ENCODE assay signal across 8 cellular contexts in genomic region chr14:24365600-24366374, GRCh38. TPM values are rescaled to one million over a fixed set of nuclear protein-coding genes. Genes with fewer than 3 reads are reported as not detected.
A peak's percentile ranks its signal among the peaks of the same experiment; 100 is the strongest.
DNase-seq lines count a peak whose midpoint lies in the region; ATAC-seq and TF ChIP-seq lines count a peak whose summit lies in the region.

No MANE protein-coding gene starts in this region.

- peak; percentile 40 for TF ChIP-seq CTCF in DND-41 (IDR thresholded peaks at IDR 0.05; ENCODE audit: borderline replicate concordance, extremely low read depth, low read length, poor library complexity, severe bottlenecking)

- H3K27ac Mint-ChIP-seq in activated CD4-positive, alpha-beta T cell treated with anti-CD3 and anti-CD28 coated beads for 36 hours = no peak overlapping the region

- peaks cover 57% of the 10 kb centered on the region for H3K27me3 ChIP-seq in DND-41 (ENCODE audit: insufficient read depth, low read length, poor library complexity)

- no peaks in the 10 kb centered on the region for H3K9me3 ChIP-seq in DND-41 (ENCODE audit: insufficient read depth, low read length, severe bottlenecking)

- H3K36me3 Mint-ChIP-seq in activated CD4-positive, alpha-beta T cell treated with anti-CD3 and anti-CD28 coated beads for 36 hours (ENCODE audit: low read depth) = no peaks in the 10 kb centered on the region

- peak overlapping the region; percentile 65 for H3K4me3 Mint-ChIP-seq in activated CD4-positive, alpha-beta T cell treated with anti-CD3 and anti-CD28 coated beads for 36 hours

- ATAC-seq in DND-41 (ENCODE audit: insufficient read depth, low read depth) (peak; percentile 29; the same call in 1 of the 3 replicates), HG02759 (IDR thresholded peaks at IDR 0.05; ENCODE audit: unreplicated experiment) (peak; percentile 36)
- peak; percentile 74 for ATAC-seq in activated CD4-positive, alpha-beta T cell treated with anti-CD3 and anti-CD28 coated beads for 36 hours

- H3K4me3 ChIP-seq in DND-41 (ENCODE audit: low read depth in 1 of 2, low read length in 2 of 2) = no peak overlapping the region

- no peaks in the 10 kb centered on the region for H3K79me2 ChIP-seq in DND-41 (ENCODE audit: insufficient read depth, low read length)

- H3K9me3 Mint-ChIP-seq in activated CD4-positive, alpha-beta T cell treated with anti-CD3 and anti-CD28 coated beads for 36 hours (ENCODE audit: low read depth) = no peaks in the 10 kb centered on the region

- no peaks in the 10 kb centered on the region for H4K20me1 ChIP-seq in DND-41 (ENCODE audit: insufficient read depth, low read length)

- H3K9ac ChIP-seq in DND-41 (ENCODE audit: low read depth, low read length) = no peak overlapping the region

- H3K4me2 ChIP-seq in DND-41 (ENCODE audit: insufficient read depth, low read length) = no peak overlapping the region

- CTCF ChIA-PET in activated CD4-positive, alpha-beta T cell treated with anti-CD3 and anti-CD28 coated beads for 36 hours (lab: Charles Lee) = interaction anchor here (0.6 to 2.3 kb wide), 22 partner anchors 8 to 257 kb away, joined by 3 to 34 read pairs (median 4); partner anchors contain the start of genes CIDEB and RIPK3

- no peak overlapping the region for H2AFZ ChIP-seq in DND-41 (ENCODE audit: low read depth, low read length)

- H3K36me3 ChIP-seq in DND-41 (ENCODE audit: insufficient read depth, low read length) = no peaks in the 10 kb centered on the region

- H3K4me1 Mint-ChIP-seq in activated CD4-positive, alpha-beta T cell treated with anti-CD3 and anti-CD28 coated beads for 36 hours = peaks cover 28% of the 10 kb centered on the region

- intact Hi-C loops in activated CD4-positive, alpha-beta T cell treated with anti-CD3 and anti-CD28 coated beads for 36 hours (cut with DNase I, micrococcal nuclease) = loop anchor here (1.0 to 2.0 kb wide), 4 partner anchors 25 to 71 kb away; partner anchors contain the start of gene ADCY4 (in 1 of the 2)

- H3K4me1 ChIP-seq in DND-41 (ENCODE audit: insufficient read depth, low read length) = no peaks in the 10 kb centered on the region

- no peak overlapping the region for H3K27ac ChIP-seq in DND-41 (ENCODE audit: low read length)
- peak overlapping the region; percentile 84 for H3K27ac ChIP-seq in cingulate gyrus (ENCODE audit: low read depth, low read length)

- H3K27me3 Mint-ChIP-seq in activated CD4-positive, alpha-beta T cell treated with anti-CD3 and anti-CD28 coated beads for 36 hours = peaks cover 39% of the 10 kb centered on the region

- DNase-seq in DND-41 (peak; percentile 21), NCI-H2196 (lab: John Stamatoyannopoulos, UW; ENCODE audit: unreplicated experiment) (peak; percentile 57), kidney tubule cell (ENCODE audit: low spot score) (peak; percentile 91), inferior parietal cortex (ENCODE audit: extremely low spot score) (no peak)
- DNase-seq in activated CD4-positive, alpha-beta T cell treated with anti-CD3 and anti-CD28 coated beads for 36 hours = peak; percentile 82
- DNase-seq in stimulated activated CD4-positive, alpha-beta T cell treated with anti-CD3 and anti-CD28 coated beads, Interleukin-2, amount 100 ng/mL, for 24 hours = peak; percentile 56 to 76

- POLR2A ChIA-PET in activated CD4-positive, alpha-beta T cell treated with anti-CD3 and anti-CD28 coated beads for 36 hours (lab: Charles Lee) = interaction anchor here (0.6 to 1.0 kb wide), 2 partner anchors 43 to 66 kb away, joined by 3 to 4 read pairs; no protein-coding TSS in a partner anchor

RNA-seq across cellular contexts. Expression of gene NFATC4, which starts 2.2 kb away (rescaled TPM):
- under 1 TPM; 0.11 to 0.30 TPM for total RNA-seq in activated CD4-positive, alpha-beta T cell treated with anti-CD3 and anti-CD28 coated beads for 36 hours

RNA-seq across cellular contexts. Expression of gene RIPK3, which starts 26.0 kb away (rescaled TPM):
- total RNA-seq in activated CD4-positive, alpha-beta T cell treated with anti-CD3 and anti-CD28 coated beads for 36 hours = 1 to 10 TPM; 8.9 to 9.4 TPM

RNA-seq across cellular contexts. Expression of gene ADCY4, which starts 30.9 kb away (rescaled TPM):
- total RNA-seq in activated CD4-positive, alpha-beta T cell treated with anti-CD3 and anti-CD28 coated beads for 36 hours = 1 to 10 TPM; 1.4 to 1.8 TPM

RNA-seq across cellular contexts. Expression of gene NYNRIN, which starts 33.0 kb away (rescaled TPM):
- total RNA-seq in activated CD4-positive, alpha-beta T cell treated with anti-CD3 and anti-CD28 coated beads for 36 hours = under 1 TPM; 0.07 to 0.16 TPM

RNA-seq across cellular contexts. Expression of gene LTB4R, which starts 54.5 kb away (rescaled TPM):
- 10 to 100 TPM; 10.1 to 14.2 TPM for total RNA-seq in activated CD4-positive, alpha-beta T cell treated with anti-CD3 and anti-CD28 coated beads for 36 hours
